2 cellular contexts compared by ENCODE assay signal in the genomic region with DNA sequence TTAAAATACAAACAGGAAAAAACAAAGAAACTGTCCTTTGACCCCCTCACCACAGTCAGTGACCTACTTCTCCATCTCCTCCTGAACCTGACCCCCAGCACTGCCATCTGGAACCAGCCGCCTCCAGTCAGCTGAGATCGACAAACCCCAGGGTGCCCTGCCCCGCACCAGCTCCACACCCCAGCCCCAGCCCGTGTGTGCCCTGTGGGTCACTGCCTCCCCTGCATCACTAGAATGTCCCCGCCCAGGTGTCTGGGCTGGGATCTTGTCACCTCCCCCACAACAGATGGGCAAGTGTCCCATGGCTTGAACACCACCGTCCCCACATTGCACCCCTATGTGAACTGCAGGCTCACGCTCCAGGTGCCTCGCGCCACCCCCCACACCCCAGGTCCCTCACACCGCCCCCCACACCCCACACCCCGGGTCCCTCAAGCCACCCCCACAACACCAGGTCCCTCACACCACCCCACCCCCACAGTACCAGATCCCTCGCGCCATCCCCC.
TF ChIP-seq lines count a peak whose summit lies in the region.

No MANE protein-coding gene starts in this region.

TF ChIP-seq in HEK293, 187 proteins besides CTCF, POLR2A, EP300 and RAD21:
- TF ChIP-seq ZNF274 (IDR thresholded peaks at IDR 0.05; ENCODE audit: low read length) (no peak), ZNF274 (tag by site-specific recombination; IDR thresholded peaks at IDR 0.05; ENCODE audit: borderline replicate concordance) (no peak), YY1 (tag by site-specific recombination; IDR thresholded peaks at IDR 0.05) (no peak), ZNF560 (tag by site-specific recombination; IDR thresholded peaks at IDR 0.05; ENCODE audit: borderline replicate concordance) (no peak), ZNF202 (tag by site-specific recombination; IDR thresholded peaks at IDR 0.05; ENCODE audit: borderline replicate concordance) (no peak), ZNF664 (tag by site-specific recombination; IDR thresholded peaks at IDR 0.05) (no peak), OSR2 (tag by site-specific recombination; IDR thresholded peaks at IDR 0.05) (no peak), KLF1 (tag by site-specific recombination; IDR thresholded peaks at IDR 0.05) (0 out of 2 replicates have a peak, but pooled peaks have one; percentile 25), ZNF785 (tag by site-specific recombination; IDR thresholded peaks at IDR 0.05) (no peak)
TF ChIP-seq in HEK293: peak in this region for 1.

TF ChIP-seq in H1, 55 proteins besides CTCF, POLR2A, EP300 and RAD21:
- TF ChIP-seq CHD2 (IDR thresholded peaks at IDR 0.05; ENCODE audit: low read length) (no peak), SRF (IDR thresholded peaks at IDR 0.05; ENCODE audit: low read depth, low read length) (no peak), POU5F1 (IDR thresholded peaks at IDR 0.05; ENCODE audit: low read depth, low read length) (no peak), EZH2 (IDR thresholded peaks at IDR 0.05; ENCODE audit: low read depth, low read length, severe bottlenecking) (no peak), ATF2 (IDR thresholded peaks at IDR 0.05; ENCODE audit: low read length) (no peak), MAX (IDR thresholded peaks at IDR 0.05) (no peak), USF2 (IDR thresholded peaks at IDR 0.05; ENCODE audit: low read length) (no peak), NANOG (IDR thresholded peaks at IDR 0.05; ENCODE audit: insufficient read depth, low read depth, low read length, poor library complexity, severe bottlenecking) (no peak), CBX8 (IDR thresholded peaks at IDR 0.05; ENCODE audit: borderline replicate concordance, low read depth, low read length) (no peak), TAF1 (IDR thresholded peaks at IDR 0.05; ENCODE audit: low read depth, low read length) (no peak)
